20 cellular contexts compared by ENCODE assay signal in the genomic region with DNA sequence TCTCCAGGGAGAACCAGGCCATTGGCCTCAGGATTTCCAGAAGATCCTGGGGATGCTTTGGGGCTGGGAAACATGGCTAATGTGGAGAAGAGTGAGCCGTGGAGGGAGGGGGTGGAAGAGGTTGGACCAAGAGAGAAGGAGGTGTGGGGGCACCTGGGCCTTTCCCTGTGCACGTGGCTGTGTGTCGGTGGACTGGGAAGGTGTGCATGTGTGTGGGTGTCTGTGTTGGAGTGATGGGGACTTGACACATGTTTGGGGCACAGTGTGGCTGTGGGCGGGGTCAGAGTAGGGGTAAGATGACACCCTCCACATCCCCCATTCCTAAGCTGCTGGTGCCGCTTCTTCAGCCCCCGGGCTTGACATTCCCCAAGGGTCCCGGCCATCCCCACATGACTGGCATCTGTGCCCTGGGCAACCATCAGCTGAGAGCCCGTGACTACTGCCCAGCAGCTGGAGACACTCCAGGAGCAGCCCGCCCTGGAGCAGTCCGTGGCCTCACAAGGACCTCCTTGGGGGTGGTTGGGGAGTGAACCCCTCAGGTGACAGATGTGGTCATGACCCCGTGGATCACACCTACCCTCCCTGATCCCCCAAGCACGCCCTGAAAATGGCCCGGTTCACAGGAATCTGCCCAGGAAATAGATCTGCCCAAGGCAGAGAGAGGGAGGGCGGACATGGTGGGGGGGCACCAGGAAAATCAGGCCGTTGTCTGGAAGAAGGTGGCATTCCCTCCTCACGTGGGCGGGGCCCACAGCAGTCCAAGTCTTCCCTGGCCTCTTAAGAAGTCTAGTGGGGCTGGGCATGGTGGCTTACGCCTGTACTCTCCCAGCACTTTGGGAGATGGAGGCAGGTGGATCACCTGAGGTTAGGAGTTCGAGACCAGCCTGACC. TPM values are rescaled to one million over a fixed set of nuclear protein-coding genes. Genes with fewer than 3 reads are reported as not detected.
DNase-seq lines count a peak whose midpoint lies in the region; ATAC-seq and TF ChIP-seq lines count a peak whose summit lies in the region.
"Had no signal": no experiment of that assay in that cellular context is flagged by ENCODE, and none has a peak within 500 bp of the region (broad histone marks: within the 10 kb centered on the region; RNA-seq: fewer than 3 reads in every experiment).

No MANE protein-coding gene starts in this region.

- TF ChIP-seq CTCF in right atrium auricular region (IDR thresholded peaks at IDR 0.05): no peak
- no peak for TF ChIP-seq CTCF in sigmoid colon (IDR thresholded peaks at IDR 0.05)
- no peak for TF ChIP-seq CTCF in thyroid gland (IDR thresholded peaks at IDR 0.05)
- TF ChIP-seq CTCF in HFFc6 (IDR thresholded peaks at IDR 0.05): no peak

- H3K4me1 ChIP-seq in right atrium auricular region (peaks cover 0 to 20% of the 10 kb centered on the region in 2 donors), sigmoid colon (peaks cover 0 to 29% (median 21%) of the 10 kb centered on the region in 4 donors), thyroid gland (peaks cover 15 to 22% of the 10 kb centered on the region in 2 donors)

- DNase-seq in Right ventricle myocardium inferior (ENCODE audit: missing footprints) (peak; percentile 43), right atrium auricular region (ENCODE audit: low spot score) (no peak), foreskin melanocyte (peak; percentile 91), sigmoid colon (no peak), thyroid gland (no peak), HFFc6 (no peak)
- DNase-seq in activated CD8-positive, alpha-beta memory T cell treated with anti-CD3 and anti-CD28 coated beads for 24 hours: no peak
- DNase-seq: DMS79, NCI-H1436, NCI-H2081 treated with DMSO at 0.1 percent for 48 hours, NCI-H446 treated with DMSO at 0.1 percent for 48 hours, NCI-H748 treated with DMSO at 0.1 percent for 48 hours, Peyer's patch, SHP77 treated with DMSO at 0.1 percent for 48 hours had no signal

- H3K36me3 Mint-ChIP-seq in HFFc6 (ENCODE audit: low read depth): no peaks in the 10 kb centered on the region

- intact Hi-C loops in Right ventricle myocardium inferior (cut with DNase I) (no loop called here), sigmoid colon (cut with DNase I) (no loop called here), thyroid gland (cut with DNase I) (no loop called here)

- no peak overlapping the region for H3K4me3 ChIP-seq in right atrium auricular region
- H3K4me3 ChIP-seq in sigmoid colon: no peak overlapping the region
- no peak overlapping the region for H3K4me3 ChIP-seq in thyroid gland (replicated peaks in 1 of 3)
- H3K4me3 ChIP-seq: GM12878, Peyer's patch had no signal

- no peaks in the 10 kb centered on the region for H3K9me3 Mint-ChIP-seq in HFFc6

- ATAC-seq in Right ventricle myocardium inferior (no peak), GM18907 (IDR thresholded peaks at IDR 0.05; ENCODE audit: unreplicated experiment) (no peak)
- ATAC-seq: GM12878, HCT116 had no signal

- TF ChIP-seq EP300 in sigmoid colon (IDR thresholded peaks at IDR 0.05): no peak

- no peaks in the 10 kb centered on the region for H3K27me3 ChIP-seq in right atrium auricular region
- H3K27me3 ChIP-seq in sigmoid colon: no peaks in the 10 kb centered on the region
- H3K27me3 ChIP-seq in thyroid gland: no peaks in the 10 kb centered on the region
- H3K27me3 ChIP-seq: Peyer's patch had no signal

- H3K27me3 Mint-ChIP-seq in HFFc6 (ENCODE audit: insufficient read depth): peaks cover 22% of the 10 kb centered on the region

- TF ChIP-seq POLR2A in sigmoid colon (IDR thresholded peaks at IDR 0.05): no peak
- TF ChIP-seq POLR2A in thyroid gland (IDR thresholded peaks at IDR 0.05): no peak

- H3K36me3 ChIP-seq in right atrium auricular region: no peaks in the 10 kb centered on the region
- H3K36me3 ChIP-seq in sigmoid colon: no peaks in the 10 kb centered on the region
- no peaks in the 10 kb centered on the region for H3K36me3 ChIP-seq in thyroid gland
- H3K36me3 ChIP-seq: Peyer's patch had no signal

- H3K4me3 Mint-ChIP-seq in HFFc6: no peak overlapping the region

- 88 to 89% methylated on average over 19 of the region's 19 CpGs for WGBS in sigmoid colon, 2 donors
- WGBS in thyroid gland, 2 donors: 83 to 88% methylated on average over 14 to 17 of the region's 19 CpGs

- no peak overlapping the region for H3K27ac Mint-ChIP-seq in HFFc6

- H3K27ac ChIP-seq in right atrium auricular region (no peak overlapping the region), sigmoid colon (peak overlapping the region in 3 of 4 donors; percentile 11 to 84 (median 77)), thyroid gland (no peak overlapping the region)
- H3K27ac ChIP-seq: Peyer's patch had no signal

- H3K4me1 Mint-ChIP-seq in HFFc6 (ENCODE audit: low read depth): peaks cover 6% of the 10 kb centered on the region

- H3K9me3 ChIP-seq in right atrium auricular region: no peaks in the 10 kb centered on the region
- no peaks in the 10 kb centered on the region for H3K9me3 ChIP-seq in sigmoid colon
- no peaks in the 10 kb centered on the region for H3K9me3 ChIP-seq in thyroid gland
- H3K9me3 ChIP-seq: Peyer's patch had no signal

RNA-seq across cellular contexts. Expression of a gene that starts 34.8 kb away (rescaled TPM):
- total RNA-seq in Right ventricle myocardium inferior (1.9 TPM), right atrium auricular region (1 to 10 TPM; 1.5 to 7.0 TPM), sigmoid colon (10 to 100 TPM in 1 of 4 donors, 1 to 10 TPM in 3; 3.8 to 17.5 (median 8.4) TPM), thyroid gland (under 1 TPM in 1 of 4 donors, not detected in 3; 0.34 TPM)
- 1 to 10 TPM in 2 of 3 donors, under 1 TPM in 1; 0.23 to 2.8 (median 1.8) TPM for polyA plus RNA-seq in sigmoid colon
- total RNA-seq in HFFc6 (2021; fragmentation: NEBNext Ultra II Directional; extraction: Animal tissue kit (Norgen Biotek cat#: 25700)): not detected
- total RNA-seq: A172, G401, GM12878, HT1080 had no signal

RNA-seq across cellular contexts. Expression of a gene that starts 38.0 kb away (rescaled TPM):
- total RNA-seq in Right ventricle myocardium inferior (20.9 TPM), right atrium auricular region (10 to 100 TPM; 33.1 to 36.0 TPM), sigmoid colon (10 to 100 TPM; 14.3 to 21.7 (median 17.2) TPM), thyroid gland (10 to 100 TPM; 52.2 to 81.4 (median 57.5) TPM)
- polyA plus RNA-seq in sigmoid colon: 10 to 100 TPM; 21.0 to 38.9 (median 25.4) TPM
- 1 to 10 TPM; 7.0 to 10.0 (median 7.7) TPM for total RNA-seq in HFFc6 (2021; fragmentation: NEBNext Ultra II Directional; extraction: Animal tissue kit (Norgen Biotek cat#: 25700))

Comparison
In these comparisons a context has a peak if more than half of its experiments do, and no peak if none do; other contexts are left out.
1. DNase-seq: peak in Right ventricle myocardium inferior (single experiment) and foreskin melanocyte (single experiment); none in right atrium auricular region (single experiment), sigmoid colon (single experiment), thyroid gland (0 of 2), activated CD8-positive, alpha-beta memory T cell treated with anti-CD3 and anti-CD28 coated beads for 24 hours (single experiment) and HFFc6 (single experiment).
2. H3K27ac ChIP-seq: peak in sigmoid colon (3 of 4); none in right atrium auricular region (0 of 2) and thyroid gland (0 of 3).